In the genomic region with DNA sequence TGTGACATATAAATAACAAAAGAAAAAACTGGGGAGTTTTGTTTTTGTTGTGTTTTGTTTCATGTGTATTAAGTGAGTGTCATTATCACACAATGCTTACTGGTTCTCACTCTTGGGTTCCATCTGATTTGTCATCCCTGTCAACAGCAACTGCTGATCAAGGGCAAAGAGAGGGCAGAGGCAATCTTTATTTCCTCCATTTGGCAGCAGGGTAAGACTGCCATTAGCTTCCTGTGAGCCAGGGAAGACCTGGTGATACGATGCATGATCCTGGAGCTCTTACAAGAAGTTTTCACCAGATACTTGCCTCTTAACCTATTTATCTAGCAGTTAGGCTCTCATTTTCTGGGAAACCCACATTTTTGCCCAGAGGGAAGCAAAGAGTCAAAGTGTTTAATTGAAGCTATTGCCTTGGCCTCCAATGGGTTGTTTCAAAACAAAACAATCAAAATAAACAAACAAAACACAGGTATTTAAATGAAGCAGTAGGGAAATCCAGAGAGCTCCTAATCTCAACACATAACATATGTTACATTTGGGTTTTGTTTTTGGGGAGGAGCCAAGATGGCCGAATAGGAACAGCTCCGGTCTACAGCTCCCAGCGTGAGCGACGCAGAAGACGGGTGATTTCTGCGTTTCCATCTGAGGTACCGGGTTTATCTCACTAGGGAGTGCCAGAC, we compare ENCODE assay signal across 20 cellular contexts.
DNase-seq lines count a peak whose midpoint lies in the region; ATAC-seq and TF ChIP-seq lines count a peak whose summit lies in the region.
"Had no signal": no experiment of that assay in that cellular context is flagged by ENCODE, and none has a peak within 500 bp of the region (broad histone marks: within the 10 kb centered on the region; RNA-seq: fewer than 3 reads in every experiment).

No MANE protein-coding gene starts in this region.

- H3K27me3 Mint-ChIP-seq in endothelial cell (ENCODE audit: unreplicated experiment): no peaks in the 10 kb centered on the region
- no peaks in the 10 kb centered on the region for H3K27me3 Mint-ChIP-seq in stimulated activated memory B cell treated with anti-CD40 and anti-IgM and Interleukin-4, amounts not matched to agents 10 μg/mL and 1 μg/mL and 100 μg/mL, for 72 hours
- H3K27me3 Mint-ChIP-seq: activated CD4-positive, alpha-beta memory T cell treated with anti-CD3 and anti-CD28 coated beads, Interleukin-2, amount 10 ng/mL, durations not matched to agents 7 days and 5 days; activated naive CD8-positive, alpha-beta T cell treated with anti-CD3 and anti-CD28 coated beads, Interleukin-2, amount 10 ng/mL, durations not matched to agents 7 days and 5 days; central memory CD8-positive, alpha-beta T cell had no signal

- TF ChIP-seq CTCF in endothelial cell (IDR thresholded peaks at IDR 0.05; ENCODE audit: unreplicated experiment): no peak

- ATAC-seq in stimulated activated memory B cell treated with anti-CD40 and anti-IgM and Interleukin-4, amounts not matched to agents 10 μg/mL and 1 μg/mL and 100 μg/mL, for 72 hours: no peak
- ATAC-seq: left lung; stimulated activated effector memory CD8-positive, alpha-beta T cell treated with anti-CD3 and anti-CD28 coated beads, Interleukin-12 subunit alpha, Interleukin-12 subunit beta, amount 100 ng/mL, for 72 hours had no signal

- peaks cover 3% of the 10 kb centered on the region for H3K4me1 Mint-ChIP-seq in endothelial cell (ENCODE audit: unreplicated experiment)
- no peaks in the 10 kb centered on the region for H3K4me1 Mint-ChIP-seq in stimulated activated memory B cell treated with anti-CD40 and anti-IgM and Interleukin-4, amounts not matched to agents 10 μg/mL and 1 μg/mL and 100 μg/mL, for 72 hours
- H3K4me1 Mint-ChIP-seq: activated CD4-positive, alpha-beta memory T cell treated with anti-CD3 and anti-CD28 coated beads, Interleukin-2, amount 10 ng/mL, durations not matched to agents 7 days and 5 days; activated naive CD8-positive, alpha-beta T cell treated with anti-CD3 and anti-CD28 coated beads, Interleukin-2, amount 10 ng/mL, durations not matched to agents 7 days and 5 days; central memory CD8-positive, alpha-beta T cell; stimulated activated effector memory CD8-positive, alpha-beta T cell treated with anti-CD3 and anti-CD28 coated beads, Interleukin-12 subunit alpha, Interleukin-12 subunit beta, amount 100 ng/mL, for 72 hours had no signal

- no peaks in the 10 kb centered on the region for H3K36me3 Mint-ChIP-seq in endothelial cell (ENCODE audit: low read depth, unreplicated experiment)
- no peaks in the 10 kb centered on the region for H3K36me3 Mint-ChIP-seq in stimulated activated memory B cell treated with anti-CD40 and anti-IgM and Interleukin-4, amounts not matched to agents 10 μg/mL and 1 μg/mL and 100 μg/mL, for 72 hours
- H3K36me3 Mint-ChIP-seq: activated naive CD8-positive, alpha-beta T cell treated with anti-CD3 and anti-CD28 coated beads, Interleukin-2, amount 10 ng/mL, durations not matched to agents 7 days and 5 days; stimulated activated effector memory CD8-positive, alpha-beta T cell treated with anti-CD3 and anti-CD28 coated beads, Interleukin-12 subunit alpha, Interleukin-12 subunit beta, amount 100 ng/mL, for 72 hours had no signal

- H3K4me3 Mint-ChIP-seq in endothelial cell (ENCODE audit: unreplicated experiment): peak overlapping the region; percentile 71
- H3K4me3 Mint-ChIP-seq in stimulated activated memory B cell treated with anti-CD40 and anti-IgM and Interleukin-4, amounts not matched to agents 10 μg/mL and 1 μg/mL and 100 μg/mL, for 72 hours: no peak overlapping the region
- H3K4me3 Mint-ChIP-seq: activated CD4-positive, alpha-beta memory T cell treated with anti-CD3 and anti-CD28 coated beads, Interleukin-2, amount 10 ng/mL, durations not matched to agents 7 days and 5 days; activated naive CD8-positive, alpha-beta T cell treated with anti-CD3 and anti-CD28 coated beads, Interleukin-2, amount 10 ng/mL, durations not matched to agents 7 days and 5 days; central memory CD8-positive, alpha-beta T cell; stimulated activated effector memory CD8-positive, alpha-beta T cell treated with anti-CD3 and anti-CD28 coated beads, Interleukin-12 subunit alpha, Interleukin-12 subunit beta, amount 100 ng/mL, for 72 hours had no signal

- no peaks in the 10 kb centered on the region for H3K9me3 Mint-ChIP-seq in endothelial cell (ENCODE audit: unreplicated experiment)
- H3K9me3 Mint-ChIP-seq in stimulated activated memory B cell treated with anti-CD40 and anti-IgM and Interleukin-4, amounts not matched to agents 10 μg/mL and 1 μg/mL and 100 μg/mL, for 72 hours: no peaks in the 10 kb centered on the region

- peak overlapping the region; percentile 52 for H3K27ac Mint-ChIP-seq in endothelial cell (ENCODE audit: unreplicated experiment)
- H3K27ac Mint-ChIP-seq in stimulated activated memory B cell treated with anti-CD40 and anti-IgM and Interleukin-4, amounts not matched to agents 10 μg/mL and 1 μg/mL and 100 μg/mL, for 72 hours: no peak overlapping the region
- H3K27ac Mint-ChIP-seq: activated CD4-positive, alpha-beta memory T cell treated with anti-CD3 and anti-CD28 coated beads, Interleukin-2, amount 10 ng/mL, durations not matched to agents 7 days and 5 days; activated naive CD8-positive, alpha-beta T cell treated with anti-CD3 and anti-CD28 coated beads, Interleukin-2, amount 10 ng/mL, durations not matched to agents 7 days and 5 days; stimulated activated effector memory CD8-positive, alpha-beta T cell treated with anti-CD3 and anti-CD28 coated beads, Interleukin-12 subunit alpha, Interleukin-12 subunit beta, amount 100 ng/mL, for 72 hours had no signal

- DNase-seq in NCI-H748 (lab: John Stamatoyannopoulos, UW; ENCODE audit: unreplicated experiment) (peak; percentile 4), NCI-H748 treated with DMSO at 0.1 percent for 48 hours (lab: John Stamatoyannopoulos, UW) (no peak), endothelial cell (ENCODE audit: low spot score) (no peak), hypothalamus (lab: John Stamatoyannopoulos, UW) (no peak), mesenteric fat pad (ENCODE audit: low spot score) (no peak), GM03348 (ENCODE audit: low spot score) (no peak)
- DNase-seq: activated CD4-positive, alpha-beta memory T cell treated with anti-CD3 and anti-CD28 coated beads, Interleukin-2, amount 10 ng/mL, durations not matched to agents 7 days and 5 days; activated naive CD8-positive, alpha-beta T cell treated with anti-CD3 and anti-CD28 coated beads, Interleukin-2, amount 10 ng/mL, durations not matched to agents 7 days and 5 days; activated T-cell treated with anti-CD3 and anti-CD28 coated beads, Interleukin-2, amount 50 U/mL, for 48 hours; DMS153; KG1; left lung; NCI-H1048 had no signal

- H3K4me3 ChIP-seq in iPS-11a (ENCODE audit: low read depth, low read length): peak overlapping the region; percentile 36
- H3K4me3 ChIP-seq: BLaER1, left lung, skin epidermis, tibial nerve had no signal
